26 cellular contexts compared by ENCODE assay signal in genomic region chrX:34873500-34874225, GRCh38.
DNase-seq lines count a peak whose midpoint lies in the region; ATAC-seq and TF ChIP-seq lines count a peak whose summit lies in the region.
"Had no signal": no experiment of that assay in that cellular context is flagged by ENCODE, and none has a peak within 500 bp of the region (broad histone marks: within the 10 kb centered on the region; RNA-seq: fewer than 3 reads in every experiment).

No MANE protein-coding gene starts in this region.

- H3K27ac ChIP-seq in cardiac muscle cell (no peak overlapping the region), heart left ventricle (no peak overlapping the region)
- H3K27ac ChIP-seq: ovary had no signal

- TF ChIP-seq CTCF in cardiac muscle cell (IDR thresholded peaks at IDR 0.05; ENCODE audit: low read depth, low read length) (peak; percentile 7), heart left ventricle (IDR thresholded peaks at IDR 0.05) (no peak), astrocyte of the spinal cord (IDR thresholded peaks at IDR 0.05; ENCODE audit: low read depth, low read length) (no peak)

- peak in 1 of 2 donors; percentile 74 for DNase-seq in cardiac muscle cell (ENCODE audit: low read depth in 1 of 2, low spot score in 1 of 2)
- no peak for DNase-seq in heart left ventricle
- peak; percentile 20 for DNase-seq in astrocyte of the spinal cord (ENCODE audit: low read depth, low spot score)
- peak; percentile 80 for DNase-seq in iris pigment epithelial cell (ENCODE audit: low read depth)
- DNase-seq in NCI-H1417 treated with DMSO at 0.1 percent for 48 hours (lab: John Stamatoyannopoulos, UW) = no peak
- DNase-seq: activated CD4-positive, alpha-beta T cell treated with anti-CD3 and anti-CD28 coated beads, Interleukin-2, amount 50 U/mL, for 48 hours; activated naive CD4-positive, alpha-beta T cell treated with anti-CD3 and anti-CD28 coated beads for 36 hours; amniotic stem cell; BE2C; endodermal cell; GDM1; H7; naive thymus-derived CD8-positive, alpha-beta T cell; NCI-H1092; NCI-H187 treated with DMSO at 0.1 percent for 48 hours; NCI-H2227 treated with DMSO at 0.1 percent for 48 hours; NCI-H69; ovary; stimulated activated CD4-positive, alpha-beta T cell treated with anti-CD3 and anti-CD28 coated beads, Interleukin-4, amount 100 ng/mL, for 1 hour; substantia nigra had no signal

- intact Hi-C loops in heart left ventricle (cut with DNase I) = no loop called here

- H3K9me3 ChIP-seq in cardiac muscle cell (ENCODE audit: low read depth) (no peaks in the 10 kb centered on the region), heart left ventricle (peaks cover 0 to 13% (median 0%) of the 10 kb centered on the region in 12 donors), skeletal muscle satellite cell (replicated peaks; ENCODE audit: low read length) (no peaks in the 10 kb centered on the region)
- H3K9me3 ChIP-seq: BE2C, ovary had no signal

- H3K27me3 ChIP-seq in cardiac muscle cell = no peaks in the 10 kb centered on the region
- no peaks in the 10 kb centered on the region for H3K27me3 ChIP-seq in heart left ventricle
- no peaks in the 10 kb centered on the region for H3K27me3 ChIP-seq in skeletal muscle satellite cell (ENCODE audit: control insufficient read depth, insufficient read depth, low read length)
- H3K27me3 ChIP-seq: BE2C, ovary had no signal

- H3K4me1 ChIP-seq in cardiac muscle cell (ENCODE audit: low read depth) = no peaks in the 10 kb centered on the region
- H3K4me1 ChIP-seq in heart left ventricle = no peaks in the 10 kb centered on the region
- peaks cover 36% of the 10 kb centered on the region for H3K4me1 ChIP-seq in skeletal muscle satellite cell (ENCODE audit: control insufficient read depth, insufficient read depth, low read length)
- H3K4me1 ChIP-seq: BE2C had no signal

- ATAC-seq in heart left ventricle = no peak
- no peak for ATAC-seq in HG02885 (IDR thresholded peaks at IDR 0.05; ENCODE audit: poor library complexity, unreplicated experiment)
- ATAC-seq in GM18858 (IDR thresholded peaks at IDR 0.05; ENCODE audit: unreplicated experiment) = no peak
- ATAC-seq: esophagus mucosa; HepG2; naive thymus-derived CD8-positive, alpha-beta T cell; stimulated activated effector memory CD8-positive, alpha-beta T cell treated with anti-CD3 and anti-CD28 coated beads, Interleukin-12 subunit alpha, Interleukin-12 subunit beta, amount 100 ng/mL, for 72 hours had no signal

- H3K9ac ChIP-seq in skeletal muscle satellite cell (ENCODE audit: low read depth, low read length) = peak overlapping the region; percentile 61

- in situ Hi-C loops in astrocyte of the spinal cord (cut with HindIII; ENCODE audit: low sequenced_read_pairs) = no loop called here

- WGBS in heart left ventricle, 4 donors = 61 to 73% (median 63%) methylated on average over 3 of the region's 3 CpGs

- H3K36me3 ChIP-seq in cardiac muscle cell (no peaks in the 10 kb centered on the region), heart left ventricle (no peaks in the 10 kb centered on the region), skeletal muscle satellite cell (ENCODE audit: insufficient read depth, low read length) (no peaks in the 10 kb centered on the region)
- H3K36me3 ChIP-seq: BE2C, ovary had no signal

- H3K4me3 ChIP-seq in cardiac muscle cell (no peak overlapping the region), heart left ventricle (no peak overlapping the region), astrocyte of the spinal cord (ENCODE audit: low read depth, low read length) (no peak overlapping the region), skeletal muscle satellite cell (ENCODE audit: low read length) (no peak overlapping the region)
- H3K4me3 ChIP-seq: ovary had no signal

- no peak for TF ChIP-seq POLR2A in heart left ventricle (IDR thresholded peaks at IDR 0.05)

- H3K4me2 ChIP-seq in skeletal muscle satellite cell (ENCODE audit: low read length) = peak overlapping the region; percentile 63

Comparison
In these comparisons a context has a peak if more than half of its experiments do, and no peak if none do; other contexts are left out.
1. DNase-seq: peak in astrocyte of the spinal cord (single experiment) and iris pigment epithelial cell (single experiment); none in heart left ventricle (0 of 5) and NCI-H1417 treated with DMSO at 0.1 percent for 48 hours (single experiment).